ENCODE assay signal across 21 cellular contexts in genomic region chr13:29722415-29722814, GRCh38.
"Had no signal": no experiment of that assay in that cellular context is flagged by ENCODE, and none has a peak within 500 bp of the region (broad histone marks: within the 10 kb centered on the region; RNA-seq: fewer than 3 reads in every experiment).

No MANE protein-coding gene starts in this region.

- H3K27ac ChIP-seq: gastroesophageal sphincter, hepatocyte, neutrophil, skin epidermis, upper lobe of left lung had no signal

- H3K4me1 ChIP-seq: gastroesophageal sphincter, upper lobe of left lung had no signal

- H2AFZ ChIP-seq: hepatocyte had no signal

- FAIRE-seq: endothelial cell of umbilical vein had no signal

- H3K36me3 ChIP-seq: gastroesophageal sphincter, neutrophil, upper lobe of left lung had no signal

- H3K79me2 ChIP-seq: hepatocyte had no signal

- H3K4me3 ChIP-seq: gastroesophageal sphincter, hepatocyte, skin epidermis, upper lobe of left lung had no signal

- H3K27me3 ChIP-seq: gastroesophageal sphincter, hepatocyte, neutrophil, upper lobe of left lung had no signal

- DNase-seq: activated CD4-positive, alpha-beta T cell treated with anti-CD3 and anti-CD28 coated beads for 1 hour; activated CD4-positive, alpha-beta T cell treated with anti-CD3 and anti-CD28 coated beads, Interleukin-2, amount 50 U/mL, for 1 hour; activated CD8-positive, alpha-beta T cell treated with anti-CD3 and anti-CD28 coated beads for 36 hours; activated naive CD8-positive, alpha-beta T cell treated with anti-CD3 and anti-CD28 coated beads, Interleukin-2, amount 50 U/mL, for 24 hours; activated T-cell treated with anti-CD3 and anti-CD28 coated beads, Interleukin-2, amount 50 U/mL, for 4 hours; caudate nucleus; cortex of kidney; effector memory CD8-positive, alpha-beta T cell; left cardiac atrium; mammary epithelial cell; stimulated activated CD4-positive, alpha-beta T cell treated with anti-CD3 and anti-CD28 coated beads, Interleukin-4, amount 100 ng/mL, for 24 hours; stimulated activated naive CD8-positive, alpha-beta T cell treated with anti-CD3 and anti-CD28 coated beads, Interleukin-15, amount 100 ng/mL, for 72 hours; substantia nigra; T-helper 17 cell; T1000 had no signal

- H3K9me3 ChIP-seq: neutrophil, upper lobe of left lung had no signal

- H3K4me2 ChIP-seq: hepatocyte had no signal
